11 cellular contexts compared by ENCODE assay signal in genomic region chr11:37712246-37712645, GRCh38.
DNase-seq lines count a peak whose midpoint lies in the region; ATAC-seq and TF ChIP-seq lines count a peak whose summit lies in the region.
"Had no signal": no experiment of that assay in that cellular context is flagged by ENCODE, and none has a peak within 500 bp of the region (broad histone marks: within the 10 kb centered on the region; RNA-seq: fewer than 3 reads in every experiment).

No MANE protein-coding gene starts in this region.

- WGBS in psoas muscle, 3 donors, result 50 to 54% (median 51%) methylated on average over 3 of the region's 3 CpGs

- peak; percentile 2 for DNase-seq in NCI-H2107 treated with DMSO at 0.1 percent for 48 hours (lab: John Stamatoyannopoulos, UW; ENCODE audit: unreplicated experiment)
- DNase-seq in NCI-H2107 (lab: John Stamatoyannopoulos, UW), result no peak
- peak; percentile 21 for DNase-seq in NCI-H446 treated with DMSO at 0.1 percent for 48 hours (lab: John Stamatoyannopoulos, UW)
- peak; percentile 51 for DNase-seq in choroid plexus epithelial cell (ENCODE audit: low read depth)
- DNase-seq in osteoblast (ENCODE audit: insufficient read length, low spot score, missing footprints), result no peak
- DNase-seq in psoas muscle, result no peak
- DNase-seq: activated T-cell treated with anti-CD3 and anti-CD28 coated beads for 4 hours, tibial artery had no signal

- peak; percentile 50 for TF ChIP-seq CTCF in choroid plexus epithelial cell (conservative IDR thresholded peaks at IDR 0.05; ENCODE audit: low read depth, low read length)
- peak; percentile 30 for TF ChIP-seq CTCF in osteoblast (IDR thresholded peaks at IDR 0.05; ENCODE audit: extremely low read depth, low read depth, low read length)
- no peak for TF ChIP-seq CTCF in psoas muscle (IDR thresholded peaks at IDR 0.05)

- peak overlapping the region; percentile 46 for H2AFZ ChIP-seq in osteoblast (ENCODE audit: low read length)

- no peaks in the 10 kb centered on the region for H3K27me3 ChIP-seq in osteoblast (ENCODE audit: insufficient read depth, low read length)
- no peaks in the 10 kb centered on the region for H3K27me3 ChIP-seq in psoas muscle (ENCODE audit: insufficient read depth in 3 of 3, low read length in 2 of 3)
- H3K27me3 ChIP-seq: breast epithelium, tibial artery had no signal

- H3K4me3 ChIP-seq in choroid plexus epithelial cell (ENCODE audit: low read depth, low read length), result no peak overlapping the region
- H3K4me3 ChIP-seq in osteoblast (ENCODE audit: insufficient read depth, low read length), result no peak overlapping the region
- H3K4me3 ChIP-seq in psoas muscle, result no peak overlapping the region
- H3K4me3 ChIP-seq: breast epithelium, tibial artery had no signal

- ATAC-seq in psoas muscle (no peak), GM19463 (IDR thresholded peaks at IDR 0.05; ENCODE audit: unreplicated experiment) (no peak), GM19455 (IDR thresholded peaks at IDR 0.05; ENCODE audit: unreplicated experiment) (no peak)

- intact Hi-C loops in psoas muscle (cut with DNase I), result no loop called here

- H3K79me2 ChIP-seq in osteoblast (ENCODE audit: insufficient read depth, low read length), result no peaks in the 10 kb centered on the region

- peak overlapping the region; percentile 16 for H3K4me2 ChIP-seq in osteoblast (ENCODE audit: insufficient read depth, low read length)

- H3K4me1 ChIP-seq in osteoblast (ENCODE audit: insufficient read depth, low read length), result no peaks in the 10 kb centered on the region
- H3K4me1 ChIP-seq in psoas muscle, result no peaks in the 10 kb centered on the region
- H3K4me1 ChIP-seq: breast epithelium, tibial artery had no signal

- H3K27ac ChIP-seq in osteoblast (ENCODE audit: low read depth, low read length), result no peak overlapping the region
- H3K27ac ChIP-seq in psoas muscle, result no peak overlapping the region
- H3K27ac ChIP-seq: breast epithelium, tibial artery had no signal

- no peaks in the 10 kb centered on the region for H3K36me3 ChIP-seq in osteoblast (ENCODE audit: insufficient read depth, low read length)
- no peaks in the 10 kb centered on the region for H3K36me3 ChIP-seq in psoas muscle (ENCODE audit: insufficient read depth in 1 of 2, low read depth in 1 of 2)
- H3K36me3 ChIP-seq: breast epithelium, tibial artery had no signal

- no peaks in the 10 kb centered on the region for H3K9me3 ChIP-seq in osteoblast (ENCODE audit: low read depth, low read length)
- no peaks in the 10 kb centered on the region for H3K9me3 ChIP-seq in psoas muscle
- H3K9me3 ChIP-seq: breast epithelium, tibial artery had no signal

- no peaks in the 10 kb centered on the region for H4K20me1 ChIP-seq in osteoblast (ENCODE audit: insufficient read depth, low read length)

Comparison
In these comparisons a context has a peak if more than half of its experiments do, and no peak if none do; other contexts are left out.
1. DNase-seq: peak in NCI-H2107 treated with DMSO at 0.1 percent for 48 hours (single experiment), NCI-H446 treated with DMSO at 0.1 percent for 48 hours (single experiment) and choroid plexus epithelial cell (single experiment); none in NCI-H2107 (single experiment), osteoblast (single experiment) and psoas muscle (0 of 2).